In the genomic region with DNA sequence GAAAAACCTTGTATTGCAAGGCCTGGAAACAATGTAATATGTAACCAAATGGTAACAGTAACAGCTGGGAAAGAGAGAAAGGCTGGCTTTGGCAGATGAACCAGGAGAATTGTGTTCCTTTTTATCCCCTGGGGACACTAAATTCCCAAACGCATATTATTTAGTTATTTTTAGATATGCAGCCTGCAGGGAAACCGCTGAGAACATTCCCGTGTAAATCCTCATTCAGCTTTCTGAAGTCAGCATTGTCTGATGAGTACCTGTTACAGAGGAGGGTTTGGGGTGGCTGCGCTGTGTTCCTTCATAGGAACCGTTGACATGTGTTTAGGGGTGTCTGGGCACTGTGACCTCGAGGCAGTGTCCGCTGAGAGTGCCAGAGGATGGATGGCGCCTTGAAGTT, we compare ENCODE assay signal across 1 cellular context.
TF ChIP-seq lines count a peak whose summit lies in the region.

No MANE protein-coding gene starts in this region.

TF ChIP-seq in H1, 55 proteins besides CTCF, POLR2A, EP300 and RAD21:
- TF ChIP-seq CREB1 (IDR thresholded peaks at IDR 0.05) (no peak), CHD1 (IDR thresholded peaks at IDR 0.05; ENCODE audit: low read depth, low read length) (no peak), SIRT6 (IDR thresholded peaks at IDR 0.05; ENCODE audit: low read length) (no peak), MAFK (IDR thresholded peaks at IDR 0.05; ENCODE audit: low read depth, low read length) (no peak), NANOG (IDR thresholded peaks at IDR 0.05; ENCODE audit: insufficient read depth, low read depth, low read length, poor library complexity, severe bottlenecking) (no peak), NRF1 (IDR thresholded peaks at IDR 0.05; ENCODE audit: low read depth, low read length) (no peak), EZH2 (IDR thresholded peaks at IDR 0.05; ENCODE audit: low read depth, low read length, severe bottlenecking) (no peak), SRF (IDR thresholded peaks at IDR 0.05; ENCODE audit: low read depth, low read length) (no peak), BCL11A (IDR thresholded peaks at IDR 0.05; ENCODE audit: low read depth in 2 of 2, low read length in 2 of 2) (no peak), RFX5 (IDR thresholded peaks at IDR 0.05; ENCODE audit: borderline replicate concordance, low read depth, low read length) (no peak), HDAC6 (IDR thresholded peaks at IDR 0.05; ENCODE audit: low read depth, low read length) (no peak), GABPA (IDR thresholded peaks at IDR 0.05; ENCODE audit: borderline replicate concordance, insufficient read depth, low read length) (no peak), GTF2F1 (IDR thresholded peaks at IDR 0.05; ENCODE audit: borderline replicate concordance, low read depth, low read length) (no peak), SAP30 (IDR thresholded peaks at IDR 0.05; ENCODE audit: insufficient read depth, insufficient replicate concordance, low read length) (no peak)
- TF ChIP-seq, protein P1, sequence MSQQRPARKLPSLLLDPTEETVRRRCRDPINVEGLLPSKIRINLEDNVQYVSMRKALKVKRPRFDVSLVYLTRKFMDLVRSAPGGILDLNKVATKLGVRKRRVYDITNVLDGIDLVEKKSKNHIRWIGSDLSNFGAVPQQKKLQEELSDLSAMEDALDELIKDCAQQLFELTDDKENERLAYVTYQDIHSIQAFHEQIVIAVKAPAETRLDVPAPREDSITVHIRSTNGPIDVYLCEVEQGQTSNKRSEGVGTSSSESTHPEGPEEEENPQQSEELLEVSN (IDR thresholded peaks at IDR 0.05), result no peak
TF ChIP-seq in H1: peak in this region for 0.
